8 cellular contexts compared by ENCODE assay signal in the genomic region with DNA sequence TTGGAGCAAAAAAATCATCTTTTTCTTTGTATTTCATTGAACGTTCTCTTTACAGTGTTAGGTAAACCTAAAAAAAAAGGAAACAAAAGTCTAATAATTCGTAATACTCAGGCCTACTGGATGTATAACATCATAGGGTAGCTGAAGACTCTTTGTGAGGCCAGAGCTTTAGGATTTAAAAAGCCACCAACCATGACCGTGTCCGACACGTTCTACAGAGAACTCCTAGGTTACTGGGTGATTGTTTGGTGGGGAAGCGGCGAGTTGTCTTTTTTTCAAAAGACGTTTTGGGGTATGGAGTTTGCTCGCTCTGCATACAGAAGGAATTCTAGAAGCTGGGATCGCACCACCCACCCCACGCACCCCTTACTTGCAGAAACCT. TPM values are rescaled to one million over a fixed set of nuclear protein-coding genes. Genes with fewer than 3 reads are reported as not detected.
A peak's percentile ranks its signal among the peaks of the same experiment; 100 is the strongest.
DNase-seq lines count a peak whose midpoint lies in the region; ATAC-seq and TF ChIP-seq lines count a peak whose summit lies in the region.

No MANE protein-coding gene starts in this region.

- H3K4me1 ChIP-seq in KMS-11 (ENCODE audit: low read depth, poor library complexity, severe bottlenecking), result peaks cover 29% of the 10 kb centered on the region
- H3K4me1 ChIP-seq in adipocyte (ENCODE audit: control insufficient read depth, insufficient read depth, low read length), result peaks cover 33% of the 10 kb centered on the region

- H3K27ac Mint-ChIP-seq in Calu3 (ENCODE audit: unreplicated experiment) (peak overlapping the region; percentile 97), immature natural killer cell (peak overlapping the region; percentile 89 to 95 (median 94))
- H3K27ac Mint-ChIP-seq in stimulated activated naive CD8-positive, alpha-beta T cell treated with anti-CD3 and anti-CD28 coated beads, Interleukin-15, amount 100 ng/mL, for 72 hours, result peak overlapping the region; percentile 87 to 98

- H3K36me3 Mint-ChIP-seq in Calu3 (ENCODE audit: insufficient read depth, unreplicated experiment), result peaks cover 47% of the 10 kb centered on the region
- H3K36me3 Mint-ChIP-seq in immature natural killer cell, result no peaks in the 10 kb centered on the region

- peaks cover 20% of the 10 kb centered on the region; the same call in 1 of the 2 replicates for H4K20me1 ChIP-seq in KMS-11 (ENCODE audit: insufficient read depth)

- H3K4me2 ChIP-seq in KMS-11, result peak overlapping the region; percentile 56

- peak; percentile 0 for ATAC-seq in stimulated activated naive CD8-positive, alpha-beta T cell treated with anti-CD3 and anti-CD28 coated beads, Interleukin-15, amount 100 ng/mL, for 72 hours

- H3K9ac ChIP-seq in KMS-11 (peak overlapping the region; percentile 100), adipocyte (ENCODE audit: low read length) (peak overlapping the region; percentile 99)

- H3K27me3 ChIP-seq in KMS-11 (ENCODE audit: insufficient read depth, low read depth) (no peaks in the 10 kb centered on the region), adipocyte (replicated peaks; ENCODE audit: control insufficient read depth, insufficient read depth, low read length) (no peaks in the 10 kb centered on the region)

- in situ Hi-C loops in ACHN (cut with HindIII; ENCODE audit: low pct_ligation_motif_present, low pct_unique_long_range_greater_than_20kb, low sequenced_read_pairs), result no loop called here

- H3K4me1 Mint-ChIP-seq in Calu3 (ENCODE audit: low read depth, unreplicated experiment), result peaks cover 14% of the 10 kb centered on the region
- H3K4me1 Mint-ChIP-seq in immature natural killer cell, result peaks cover 25 to 35% of the 10 kb centered on the region in 2 donors
- peaks cover 14% of the 10 kb centered on the region for H3K4me1 Mint-ChIP-seq in stimulated activated naive CD8-positive, alpha-beta T cell treated with anti-CD3 and anti-CD28 coated beads, Interleukin-15, amount 100 ng/mL, for 72 hours

- intact Hi-C loops in Calu3 (cut with micrococcal nuclease; ENCODE audit: unreplicated experiment), result loop anchor here (2.0 to 5.0 kb wide), 2 partner anchors 54 to 308 kb away; a partner anchor contains a TSS

- peaks cover 38% of the 10 kb centered on the region for H3K79me2 ChIP-seq in KMS-11 (ENCODE audit: insufficient read depth, low read depth)

- BruUV-seq in Calu3 (replicated peaks; lab: Mats Ljungman, UMichigan), result no TSS peak

- H3K9me3 Mint-ChIP-seq in Calu3 (ENCODE audit: low read depth, unreplicated experiment) (no peaks in the 10 kb centered on the region), immature natural killer cell (no peaks in the 10 kb centered on the region)
- H3K9me3 Mint-ChIP-seq in stimulated activated naive CD8-positive, alpha-beta T cell treated with anti-CD3 and anti-CD28 coated beads, Interleukin-15, amount 100 ng/mL, for 72 hours, result no peaks in the 10 kb centered on the region

- peak overlapping the region; percentile 99 for H3K4me3 Mint-ChIP-seq in Calu3 (ENCODE audit: low read depth, unreplicated experiment)
- H3K4me3 Mint-ChIP-seq in immature natural killer cell, result peak overlapping the region; percentile 79 to 96 (median 86)
- H3K4me3 Mint-ChIP-seq in stimulated activated naive CD8-positive, alpha-beta T cell treated with anti-CD3 and anti-CD28 coated beads, Interleukin-15, amount 100 ng/mL, for 72 hours, result peak overlapping the region; percentile 88 to 93

- DNase-seq in Calu3 (no peak), adipocyte (ENCODE audit: low read depth) (peak; percentile 75), immature natural killer cell (no peak), D341Med (ENCODE audit: low spot score) (no peak), ACHN (no peak), HuH-7 (ENCODE audit: low spot score) (no peak)
- no peak for DNase-seq in stimulated activated naive CD8-positive, alpha-beta T cell treated with anti-CD3 and anti-CD28 coated beads, Interleukin-15, amount 100 ng/mL, for 72 hours

- CTCF ChIA-PET in Calu3 (lab: Charles Lee), result interaction anchor here (0.9 to 1.1 kb wide), 3 partner anchors 25 to 127 kb away, joined by 3 to 4 read pairs (median 4); no protein-coding TSS in a partner anchor

- H3K27me3 Mint-ChIP-seq in Calu3 (ENCODE audit: unreplicated experiment), result no peaks in the 10 kb centered on the region
- H3K27me3 Mint-ChIP-seq in immature natural killer cell (ENCODE audit: low read depth in 3 of 3), result peaks cover 16 to 27% (median 17%) of the 10 kb centered on the region in 3 donors
- H3K27me3 Mint-ChIP-seq in stimulated activated naive CD8-positive, alpha-beta T cell treated with anti-CD3 and anti-CD28 coated beads, Interleukin-15, amount 100 ng/mL, for 72 hours, result peaks cover 15% of the 10 kb centered on the region

- H3K4me3 ChIP-seq in KMS-11 (IDR thresholded peaks at IDR 0.05; ENCODE audit: insufficient read depth, low read depth, low read length) (no peak overlapping the region), adipocyte (ENCODE audit: low read length) (peak overlapping the region; percentile 96)

- no peaks in the 10 kb centered on the region for H3K9me3 ChIP-seq in adipocyte (ENCODE audit: control insufficient read depth, low read length)

- no peak for TF ChIP-seq CTCF in Calu3 (IDR thresholded peaks at IDR 0.05; ENCODE audit: unreplicated experiment)
- no peak for TF ChIP-seq CTCF in KMS-11 (conservative IDR thresholded peaks at IDR 0.05; ENCODE audit: low read depth, low read length)

- H3K36me3 ChIP-seq in KMS-11 (ENCODE audit: insufficient read depth) (no peaks in the 10 kb centered on the region), adipocyte (ENCODE audit: control insufficient read depth, insufficient read depth, low read length, severe bottlenecking) (peaks cover 14% of the 10 kb centered on the region)

- peak overlapping the region; percentile 47; the same call in 1 of the 2 replicates for H2AFZ ChIP-seq in KMS-11 (ENCODE audit: low read depth)

- peak overlapping the region; percentile 98 for H3K27ac ChIP-seq in KMS-11

RNA-seq across cellular contexts. Expression of a gene that starts 0.6 kb away (rescaled TPM):
- total RNA-seq in Calu3 (2022), result 268 and 273 TPM in 2 replicates
- polyA plus RNA-seq in immature natural killer cell, result 10 to 100 TPM; 27.8 to 71.2 (median 43.3) TPM

RNA-seq across cellular contexts. Expression of a gene that starts 54.5 kb away (rescaled TPM):
- 74.7 and 80.1 TPM in 2 replicates for total RNA-seq in Calu3 (2022)
- 10 to 100 TPM in 2 of 3 donors, 1 to 10 TPM in 1; 7.7 to 31.8 (median 16.8) TPM for polyA plus RNA-seq in immature natural killer cell
